In genomic region chr4:6937748-6938147, GRCh38 we compare ENCODE assay signal across 15 cellular contexts. TPM values are rescaled to one million over a fixed set of nuclear protein-coding genes. Genes with fewer than 3 reads are reported as not detected.
DNase-seq lines count a peak whose midpoint lies in the region; ATAC-seq and TF ChIP-seq lines count a peak whose summit lies in the region.
"Had no signal": no experiment of that assay in that cellular context is flagged by ENCODE, and none has a peak within 500 bp of the region (broad histone marks: within the 10 kb centered on the region; RNA-seq: fewer than 3 reads in every experiment).

No MANE protein-coding gene starts in this region.

- H3K4me2 ChIP-seq in OCI-LY3 (ENCODE audit: low read length), result peak overlapping the region; percentile 28; the same call in 1 of the 2 replicates

- H3K9me3 ChIP-seq in OCI-LY3 (ENCODE audit: insufficient read depth, low read length), result no peaks in the 10 kb centered on the region
- H3K9me3 ChIP-seq: psoas muscle had no signal

- peaks cover 53% of the 10 kb centered on the region for H3K4me1 Mint-ChIP-seq in T-helper 1 cell treated with Interleukin-12 subunit alpha and Interleukin-12 subunit beta and Interleukin-4 antibody, amounts not matched to agents 30 μg/mL and 1 μg/mL, for 36 hours (ENCODE audit: low read depth)
- H3K4me1 Mint-ChIP-seq in memory B cell, result peaks cover 60% of the 10 kb centered on the region
- peaks cover 63 to 77% of the 10 kb centered on the region in 2 donors for H3K4me1 Mint-ChIP-seq in stimulated activated naive B cell treated with anti-CD40 and anti-IgM and Interleukin-4, amounts not matched to agents 10 μg/mL and 1 μg/mL and 100 μg/mL, for 72 hours

- no peak overlapping the region for H3K9ac ChIP-seq in OCI-LY3 (ENCODE audit: low read length)

- no peak overlapping the region for H3K4me3 ChIP-seq in OCI-LY3 (ENCODE audit: low read length)
- H3K4me3 ChIP-seq: psoas muscle had no signal

- no peaks in the 10 kb centered on the region for H3K27me3 ChIP-seq in OCI-LY3 (ENCODE audit: low read depth, low read length)

- peaks cover 37% of the 10 kb centered on the region for H3K79me2 ChIP-seq in OCI-LY3 (ENCODE audit: low read length)

- peak overlapping the region; percentile 14 for H3K27ac Mint-ChIP-seq in T-helper 1 cell treated with Interleukin-12 subunit alpha and Interleukin-12 subunit beta and Interleukin-4 antibody, amounts not matched to agents 30 μg/mL and 1 μg/mL, for 36 hours
- no peak overlapping the region for H3K27ac Mint-ChIP-seq in memory B cell
- H3K27ac Mint-ChIP-seq in stimulated activated naive B cell treated with anti-CD40 and anti-IgM and Interleukin-4, amounts not matched to agents 10 μg/mL and 1 μg/mL and 100 μg/mL, for 72 hours, result peak overlapping the region; percentile 10

- ATAC-seq in memory B cell (ENCODE audit: low read depth), result no peak
- ATAC-seq in stimulated activated naive B cell treated with anti-CD40 and anti-IgM and Interleukin-4, amounts not matched to agents 10 μg/mL and 1 μg/mL and 100 μg/mL, for 72 hours (replicated peaks), result no peak
- ATAC-seq in GM18873 (IDR thresholded peaks at IDR 0.05; ENCODE audit: low FRiP score, unreplicated experiment), result no peak

- no peak overlapping the region for H3K4me3 Mint-ChIP-seq in T-helper 1 cell treated with Interleukin-12 subunit alpha and Interleukin-12 subunit beta and Interleukin-4 antibody, amounts not matched to agents 30 μg/mL and 1 μg/mL, for 36 hours
- peak overlapping the region; percentile 15 for H3K4me3 Mint-ChIP-seq in memory B cell
- peak overlapping the region; percentile 22 to 33 for H3K4me3 Mint-ChIP-seq in stimulated activated naive B cell treated with anti-CD40 and anti-IgM and Interleukin-4, amounts not matched to agents 10 μg/mL and 1 μg/mL and 100 μg/mL, for 72 hours

- no peaks in the 10 kb centered on the region for H3K9me3 Mint-ChIP-seq in T-helper 1 cell treated with Interleukin-12 subunit alpha and Interleukin-12 subunit beta and Interleukin-4 antibody, amounts not matched to agents 30 μg/mL and 1 μg/mL, for 36 hours
- peaks cover 6% of the 10 kb centered on the region for H3K9me3 Mint-ChIP-seq in memory B cell
- peaks cover 9 to 11% of the 10 kb centered on the region in 2 donors for H3K9me3 Mint-ChIP-seq in stimulated activated naive B cell treated with anti-CD40 and anti-IgM and Interleukin-4, amounts not matched to agents 10 μg/mL and 1 μg/mL and 100 μg/mL, for 72 hours

- H3K4me1 ChIP-seq in OCI-LY3 (ENCODE audit: low read length), result peaks cover 29% of the 10 kb centered on the region

- DNase-seq in T-helper 1 cell (no peak), memory B cell (ENCODE audit: low spot score in 2 of 2) (no peak), Ammon's horn (ENCODE audit: low spot score) (no peak), dermis blood vessel endothelial cell (no peak)
- no peak for DNase-seq in stimulated activated naive B cell treated with anti-CD40 and anti-IgM and Interleukin-4, amounts not matched to agents 10 μg/mL and 1 μg/mL and 100 μg/mL, for 72 hours
- DNase-seq: activated CD4-positive, alpha-beta T cell treated with anti-CD3 and anti-CD28 coated beads for 1 hour; activated T-cell treated with anti-CD3 and anti-CD28 coated beads, Interleukin-2, amount 50 U/mL, for 1 hour; Karpas-422; NCI-H1105 treated with DMSO at 0.1 percent for 48 hours; NK-92 treated with Interleukin-12 subunit alpha and Interleukin-12 subunit beta, amount 100 ng/mL, for 24 hours had no signal

- H3K36me3 Mint-ChIP-seq in T-helper 1 cell treated with Interleukin-12 subunit alpha and Interleukin-12 subunit beta and Interleukin-4 antibody, amounts not matched to agents 30 μg/mL and 1 μg/mL, for 36 hours (ENCODE audit: low read depth), result peaks cover 21% of the 10 kb centered on the region
- H3K36me3 Mint-ChIP-seq in memory B cell, result peaks cover 17% of the 10 kb centered on the region
- H3K36me3 Mint-ChIP-seq in stimulated activated naive B cell treated with anti-CD40 and anti-IgM and Interleukin-4, amounts not matched to agents 10 μg/mL and 1 μg/mL and 100 μg/mL, for 72 hours, result peaks cover 46 to 59% of the 10 kb centered on the region in 2 donors

- no peaks in the 10 kb centered on the region for H3K27me3 Mint-ChIP-seq in T-helper 1 cell treated with Interleukin-12 subunit alpha and Interleukin-12 subunit beta and Interleukin-4 antibody, amounts not matched to agents 30 μg/mL and 1 μg/mL, for 36 hours (ENCODE audit: low read depth)
- no peaks in the 10 kb centered on the region for H3K27me3 Mint-ChIP-seq in memory B cell
- H3K27me3 Mint-ChIP-seq in stimulated activated naive B cell treated with anti-CD40 and anti-IgM and Interleukin-4, amounts not matched to agents 10 μg/mL and 1 μg/mL and 100 μg/mL, for 72 hours, result no peaks in the 10 kb centered on the region

- no peak for TF ChIP-seq CTCF in OCI-LY3 (IDR thresholded peaks at IDR 0.05; ENCODE audit: low read depth, low read length)

- no peak overlapping the region for H3K27ac ChIP-seq in OCI-LY3 (ENCODE audit: low read length)
- H3K27ac ChIP-seq: 22Rv1, psoas muscle had no signal

- H2AFZ ChIP-seq in OCI-LY3 (ENCODE audit: low read depth, low read length), result no peak overlapping the region

- peaks cover 50% of the 10 kb centered on the region for H4K20me1 ChIP-seq in OCI-LY3 (ENCODE audit: insufficient read depth, low read length)

- H3K36me3 ChIP-seq in OCI-LY3 (replicated peaks; ENCODE audit: low read depth, low read length), result peaks cover 12% of the 10 kb centered on the region

RNA-seq across cellular contexts. Expression of gene TBC1D14, which starts 28.1 kb away (rescaled TPM):
- 28.2 and 30.0 TPM in 2 replicates for total RNA-seq in dermis blood vessel endothelial cell
